12 cellular contexts compared by ENCODE assay signal in genomic region chr6:139146317-139146726, GRCh38. TPM values are rescaled to one million over a fixed set of nuclear protein-coding genes. Genes with fewer than 3 reads are reported as not detected.
A peak's percentile ranks its signal among the peaks of the same experiment; 100 is the strongest.
DNase-seq lines count a peak whose midpoint lies in the region; ATAC-seq, FAIRE-seq and TF ChIP-seq lines count a peak whose summit lies in the region.
"Had no signal": no experiment of that assay in that cellular context is flagged by ENCODE, and none has a peak within 500 bp of the region (broad histone marks: within the 10 kb centered on the region; RNA-seq: fewer than 3 reads in every experiment).

No MANE protein-coding gene starts in this region.

- CTCF ChIA-PET in activated CD8-positive, alpha-beta T cell treated with anti-CD3 and anti-CD28 coated beads, Interleukin-2, amount 10 ng/mL, durations not matched to agents 7 days and 5 days (lab: Charles Lee), result interaction anchor here (1.0 to 4.8 kb wide), 7 partner anchors 9 to 330 kb away, joined by 3 to 29 read pairs (median 6); no protein-coding TSS in a partner anchor

- no peaks in the 10 kb centered on the region for H3K9me3 Mint-ChIP-seq in activated CD4-positive, alpha-beta T cell treated with anti-CD3 and anti-CD28 coated beads, Interleukin-2, amount 10 ng/mL, durations not matched to agents 24 days and 14 days
- H3K9me3 Mint-ChIP-seq in activated CD8-positive, alpha-beta T cell treated with anti-CD3 and anti-CD28 coated beads, Interleukin-2, amount 10 ng/mL, durations not matched to agents 7 days and 5 days (ENCODE audit: insufficient read depth), result no peaks in the 10 kb centered on the region
- H3K9me3 Mint-ChIP-seq in natural killer cell treated with Interleukin-12 subunit alpha and Interleukin-12 subunit beta and Interleukin-15 and Interleukin-18, amount 100 ng/mL, for 72 hours, result no peaks in the 10 kb centered on the region
- H3K9me3 Mint-ChIP-seq in progenitor cell of endocrine pancreas (ENCODE audit: low read depth), result no peaks in the 10 kb centered on the region

- H3K4me3 Mint-ChIP-seq in activated CD4-positive, alpha-beta T cell treated with anti-CD3 and anti-CD28 coated beads, Interleukin-2, amount 10 ng/mL, durations not matched to agents 24 days and 14 days, result peak overlapping the region; percentile 77
- H3K4me3 Mint-ChIP-seq in activated CD8-positive, alpha-beta T cell treated with anti-CD3 and anti-CD28 coated beads, Interleukin-2, amount 10 ng/mL, durations not matched to agents 7 days and 5 days, result peak overlapping the region; percentile 52
- peak overlapping the region; percentile 74 for H3K4me3 Mint-ChIP-seq in natural killer cell treated with Interleukin-12 subunit alpha and Interleukin-12 subunit beta and Interleukin-15 and Interleukin-18, amount 100 ng/mL, for 72 hours
- no peak overlapping the region for H3K4me3 Mint-ChIP-seq in progenitor cell of endocrine pancreas (ENCODE audit: low read depth)

- DNase-seq in activated CD4-positive, alpha-beta T cell treated with anti-CD3 and anti-CD28 coated beads, Interleukin-2, amount 10 ng/mL, durations not matched to agents 24 days and 14 days, result peak; percentile 76
- no peak for DNase-seq in activated CD4-positive, alpha-beta T cell treated with anti-CD3 and anti-CD28 coated beads, Interleukin-2, amount 50 U/mL, for 48 hours
- DNase-seq in activated CD8-positive, alpha-beta T cell treated with anti-CD3 and anti-CD28 coated beads, Interleukin-2, amount 10 ng/mL, durations not matched to agents 7 days and 5 days, result no peak
- no peak for DNase-seq in natural killer cell treated with Interleukin-12 subunit alpha and Interleukin-12 subunit beta and Interleukin-15 and Interleukin-18, amount 100 ng/mL, for 72 hours (ENCODE audit: low spot score)
- DNase-seq in GM12892 (ENCODE audit: insufficient read length) (no peak), progenitor cell of endocrine pancreas (ENCODE audit: low spot score, unreplicated experiment) (no peak)
- no peak for DNase-seq in activated CD4-positive, CD25-positive, alpha-beta regulatory T cell treated with anti-CD3 and anti-CD28 coated beads, Interleukin-2, amount 50 U/mL, for 72 hours
- DNase-seq: GOT3, MV-4-11, NCI-H510A, occipital lobe had no signal

- TF ChIP-seq POLR2A in GM12892 (IDR thresholded peaks at IDR 0.05; ENCODE audit: low read depth, low read length), result no peak

- H3K27ac Mint-ChIP-seq in activated CD4-positive, alpha-beta T cell treated with anti-CD3 and anti-CD28 coated beads, Interleukin-2, amount 10 ng/mL, durations not matched to agents 24 days and 14 days, result peak overlapping the region; percentile 94
- H3K27ac Mint-ChIP-seq in activated CD8-positive, alpha-beta T cell treated with anti-CD3 and anti-CD28 coated beads, Interleukin-2, amount 10 ng/mL, durations not matched to agents 7 days and 5 days, result peak overlapping the region; percentile 62
- H3K27ac Mint-ChIP-seq in natural killer cell treated with Interleukin-12 subunit alpha and Interleukin-12 subunit beta and Interleukin-15 and Interleukin-18, amount 100 ng/mL, for 72 hours, result peak overlapping the region; percentile 83 to 96
- H3K27ac Mint-ChIP-seq in progenitor cell of endocrine pancreas, result no peak overlapping the region

- POLR2A ChIA-PET in activated CD8-positive, alpha-beta T cell treated with anti-CD3 and anti-CD28 coated beads, Interleukin-2, amount 10 ng/mL, durations not matched to agents 7 days and 5 days (lab: Charles Lee), result interaction anchor here (1.3 to 3.8 kb wide), 4 partner anchors 9 to 229 kb away, joined by 4 to 18 read pairs (median 10); partner anchors contain the start of genes CITED2 and HECA

- intact Hi-C loops in activated CD4-positive, alpha-beta T cell treated with anti-CD3 and anti-CD28 coated beads, Interleukin-2, amount 10 ng/mL, durations not matched to agents 24 days and 14 days (cut with micrococcal nuclease), result loop anchor here (1.0 to 10.0 kb wide), 4 partner anchors 8 to 1438 kb away; no protein-coding TSS in a partner anchor

- H3K4me1 Mint-ChIP-seq in activated CD4-positive, alpha-beta T cell treated with anti-CD3 and anti-CD28 coated beads, Interleukin-2, amount 10 ng/mL, durations not matched to agents 24 days and 14 days, result peaks cover 84% of the 10 kb centered on the region
- H3K4me1 Mint-ChIP-seq in activated CD8-positive, alpha-beta T cell treated with anti-CD3 and anti-CD28 coated beads, Interleukin-2, amount 10 ng/mL, durations not matched to agents 7 days and 5 days (ENCODE audit: low read depth), result peaks cover 89% of the 10 kb centered on the region
- H3K4me1 Mint-ChIP-seq in natural killer cell treated with Interleukin-12 subunit alpha and Interleukin-12 subunit beta and Interleukin-15 and Interleukin-18, amount 100 ng/mL, for 72 hours (ENCODE audit: low read depth in 2 of 2), result peaks cover 78 to 85% of the 10 kb centered on the region in 2 donors
- peaks cover 15% of the 10 kb centered on the region for H3K4me1 Mint-ChIP-seq in progenitor cell of endocrine pancreas (ENCODE audit: low read depth)

- no peaks in the 10 kb centered on the region for H3K27me3 Mint-ChIP-seq in activated CD4-positive, alpha-beta T cell treated with anti-CD3 and anti-CD28 coated beads, Interleukin-2, amount 10 ng/mL, durations not matched to agents 24 days and 14 days
- no peaks in the 10 kb centered on the region for H3K27me3 Mint-ChIP-seq in activated CD8-positive, alpha-beta T cell treated with anti-CD3 and anti-CD28 coated beads, Interleukin-2, amount 10 ng/mL, durations not matched to agents 7 days and 5 days (ENCODE audit: low read depth)
- H3K27me3 Mint-ChIP-seq in natural killer cell treated with Interleukin-12 subunit alpha and Interleukin-12 subunit beta and Interleukin-15 and Interleukin-18, amount 100 ng/mL, for 72 hours, result no peaks in the 10 kb centered on the region
- H3K27me3 Mint-ChIP-seq in progenitor cell of endocrine pancreas, result no peaks in the 10 kb centered on the region

- TF ChIP-seq CTCF in progenitor cell of endocrine pancreas (IDR thresholded peaks at IDR 0.05; ENCODE audit: unreplicated experiment), result no peak

- peak; percentile 57 for ATAC-seq in GM21723 (IDR thresholded peaks at IDR 0.05; ENCODE audit: unreplicated experiment)
- peak; percentile 35 for ATAC-seq in activated CD8-positive, alpha-beta T cell treated with anti-CD3 and anti-CD28 coated beads, Interleukin-2, amount 10 ng/mL, durations not matched to agents 7 days and 5 days
- peak; percentile 87 to 91 for ATAC-seq in natural killer cell treated with Interleukin-12 subunit alpha and Interleukin-12 subunit beta and Interleukin-15 and Interleukin-18, amount 100 ng/mL, for 72 hours

- no peak for FAIRE-seq in GM12892 (lab: Jason Lieb, UNC)

- peaks cover 27% of the 10 kb centered on the region for H3K36me3 Mint-ChIP-seq in activated CD4-positive, alpha-beta T cell treated with anti-CD3 and anti-CD28 coated beads, Interleukin-2, amount 10 ng/mL, durations not matched to agents 24 days and 14 days (ENCODE audit: low read depth)
- peaks cover 41% of the 10 kb centered on the region for H3K36me3 Mint-ChIP-seq in activated CD8-positive, alpha-beta T cell treated with anti-CD3 and anti-CD28 coated beads, Interleukin-2, amount 10 ng/mL, durations not matched to agents 7 days and 5 days (ENCODE audit: low read depth)
- H3K36me3 Mint-ChIP-seq in natural killer cell treated with Interleukin-12 subunit alpha and Interleukin-12 subunit beta and Interleukin-15 and Interleukin-18, amount 100 ng/mL, for 72 hours, result no peaks in the 10 kb centered on the region
- H3K36me3 Mint-ChIP-seq in progenitor cell of endocrine pancreas (ENCODE audit: insufficient read depth), result no peaks in the 10 kb centered on the region

RNA-seq across cellular contexts. Expression of gene HECA, which starts 11.4 kb away (rescaled TPM):
- 45.7 and 47.7 TPM in 2 replicates for total RNA-seq in activated CD4-positive, alpha-beta T cell treated with anti-CD3 and anti-CD28 coated beads, Interleukin-2, amount 10 ng/mL, durations not matched to agents 24 days and 14 days
- total RNA-seq in activated CD8-positive, alpha-beta T cell treated with anti-CD3 and anti-CD28 coated beads, Interleukin-2, amount 10 ng/mL, durations not matched to agents 7 days and 5 days, result 10 to 100 TPM; 33.9 to 34.4 TPM
- 10 to 100 TPM; 30.3 to 34.5 TPM for total RNA-seq in natural killer cell treated with Interleukin-12 subunit alpha and Interleukin-12 subunit beta and Interleukin-15 and Interleukin-18, amount 100 ng/mL, for 72 hours
- 2.0 TPM for polyA plus RNA-seq in GM12892 (2012; ENCODE audit: missing spikeins)
- 10.9 TPM in 2 replicates for total RNA-seq in progenitor cell of endocrine pancreas

Comparison
In these comparisons a context has a peak if more than half of its experiments do, and no peak if none do; other contexts are left out.
1. ATAC-seq: peak in every context shown above with its lines; median percentile 89 in natural killer cell treated with Interleukin-12 subunit alpha and Interleukin-12 subunit beta and Interleukin-15 and Interleukin-18, amount 100 ng/mL, for 72 hours; 57 in GM21723; 35 in activated CD8-positive, alpha-beta T cell treated with anti-CD3 and anti-CD28 coated beads, Interleukin-2, amount 10 ng/mL, durations not matched to agents 7 days and 5 days.